10 cellular contexts compared by ENCODE assay signal in the genomic region with DNA sequence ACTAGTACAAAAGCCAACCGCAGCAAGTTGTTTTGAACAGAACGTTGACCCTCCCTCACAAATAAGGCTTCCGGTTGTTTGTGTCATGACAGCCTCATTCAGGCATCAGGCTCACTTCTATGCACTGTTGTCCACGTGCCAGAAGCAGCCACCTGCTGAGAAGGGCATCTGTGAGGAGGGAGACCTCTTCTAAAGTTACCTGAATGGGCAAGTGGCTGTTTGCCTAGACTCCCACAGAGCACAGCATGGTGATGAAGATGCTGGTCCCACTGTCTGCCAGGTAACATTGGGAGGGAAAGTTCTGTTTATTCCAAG.
A peak's percentile ranks its signal among the peaks of the same experiment; 100 is the strongest.
DNase-seq lines count a peak whose midpoint lies in the region; ATAC-seq and TF ChIP-seq lines count a peak whose summit lies in the region.
"Had no signal": no experiment of that assay in that cellular context is flagged by ENCODE, and none has a peak within 500 bp of the region (broad histone marks: within the 10 kb centered on the region; RNA-seq: fewer than 3 reads in every experiment).

No MANE protein-coding gene starts in this region.

- H3K4me1 ChIP-seq in Panc1 (ENCODE audit: control insufficient read depth, insufficient read depth, low read length) (peaks cover 27% of the 10 kb centered on the region), tibial nerve (peaks cover 4 to 52% (median 39%) of the 10 kb centered on the region in 4 donors)

- peaks cover 47% of the 10 kb centered on the region for H3K4me1 Mint-ChIP-seq in activated naive CD4-positive, alpha-beta T cell treated with anti-CD3 and anti-CD28 coated beads for 36 hours (ENCODE audit: low read depth)
- peaks cover 41% of the 10 kb centered on the region for H3K4me1 Mint-ChIP-seq in activated naive CD4-positive, alpha-beta T cell treated with anti-CD3 and anti-CD28 coated beads, Interleukin-2, amount 10 ng/mL, durations not matched to agents 7 days and 5 days

- no peak for DNase-seq in activated naive CD4-positive, alpha-beta T cell treated with anti-CD3 and anti-CD28 coated beads for 36 hours
- DNase-seq in activated naive CD4-positive, alpha-beta T cell treated with anti-CD3 and anti-CD28 coated beads, Interleukin-2, amount 10 ng/mL, durations not matched to agents 7 days and 5 days, result no peak
- no peak for DNase-seq in Panc1 (ENCODE audit: low read depth, low spot score)
- DNase-seq in left colon, result no peak
- DNase-seq in tibial nerve (ENCODE audit: low spot score in 2 of 2), result no peak
- DNase-seq in stimulated activated CD4-positive, alpha-beta T cell treated with anti-CD3 and anti-CD28 coated beads, Interleukin-15, amount 100 ng/mL, for 24 hours, result no peak
- DNase-seq in activated CD4-positive, CD25-positive, alpha-beta regulatory T cell (lab: John Stamatoyannopoulos, UW), result no peak

- H3K9me3 ChIP-seq in Panc1 (ENCODE audit: control insufficient read depth, insufficient read depth, low read depth, low read length), result no peaks in the 10 kb centered on the region
- no peaks in the 10 kb centered on the region for H3K9me3 ChIP-seq in tibial nerve
- H3K9me3 ChIP-seq: BLaER1, SJCRH30 had no signal

- H3K4me3 Mint-ChIP-seq in activated naive CD4-positive, alpha-beta T cell treated with anti-CD3 and anti-CD28 coated beads for 36 hours, result no peak overlapping the region
- H3K4me3 Mint-ChIP-seq in activated naive CD4-positive, alpha-beta T cell treated with anti-CD3 and anti-CD28 coated beads, Interleukin-2, amount 10 ng/mL, durations not matched to agents 7 days and 5 days, result no peak overlapping the region

- TF ChIP-seq EP300 in tibial nerve (IDR thresholded peaks at IDR 0.05), result no peak

- peaks cover 41% of the 10 kb centered on the region for H3K36me3 Mint-ChIP-seq in activated naive CD4-positive, alpha-beta T cell treated with anti-CD3 and anti-CD28 coated beads for 36 hours (ENCODE audit: low read depth)
- H3K36me3 Mint-ChIP-seq in activated naive CD4-positive, alpha-beta T cell treated with anti-CD3 and anti-CD28 coated beads, Interleukin-2, amount 10 ng/mL, durations not matched to agents 7 days and 5 days, result peaks cover 33% of the 10 kb centered on the region

- H3K4me3 ChIP-seq in Panc1 (ENCODE audit: low read depth in 2 of 2, low read length in 2 of 2), result no peak overlapping the region
- H3K4me3 ChIP-seq in tibial nerve, result no peak overlapping the region
- H3K4me3 ChIP-seq: BLaER1, SJCRH30 had no signal

- ATAC-seq in Panc1 (peak; percentile 42; the same call in 1 of the 2 replicates), left colon (peak; percentile 4), HG02623 (IDR thresholded peaks at IDR 0.05; ENCODE audit: unreplicated experiment) (no peak)

- H3K27ac ChIP-seq in Panc1 (ENCODE audit: low read length) (no peak overlapping the region), tibial nerve (peak overlapping the region in 3 of 4 donors; percentile 31 to 82 (median 79))

- intact Hi-C loops in activated naive CD4-positive, alpha-beta T cell treated with anti-CD3 and anti-CD28 coated beads for 36 hours (cut with micrococcal nuclease), result loop anchor here (2.0 kb wide), 1 partner anchor 36 kb away; no protein-coding TSS in a partner anchor
- intact Hi-C loops in Panc1 (cut with micrococcal nuclease; ENCODE audit: unreplicated experiment) (no loop called here), left colon (cut with DNase I, micrococcal nuclease) (no loop called here)

- 57 to 59% methylated on average over 3 of the region's 4 CpGs for WGBS in tibial nerve, 2 donors

- in situ Hi-C loops in Panc1 (cut with HindIII; ENCODE audit: low pct_unique_long_range_greater_than_20kb, low sequenced_read_pairs), result no loop called here

- no peaks in the 10 kb centered on the region for H3K36me3 ChIP-seq in Panc1 (ENCODE audit: control insufficient read depth, insufficient read depth, low read length)
- H3K36me3 ChIP-seq in tibial nerve, result peaks cover 0 to 4% (median 0%) of the 10 kb centered on the region in 3 donors

- TF ChIP-seq POLR2A in tibial nerve (IDR thresholded peaks at IDR 0.05), result no peak

- CTCF ChIA-PET in activated naive CD4-positive, alpha-beta T cell treated with anti-CD3 and anti-CD28 coated beads for 36 hours (lab: Charles Lee), result interaction anchor here (0.6 kb wide), 1 partner anchor 493 kb away, joined by 3 read pairs; no protein-coding TSS in a partner anchor
- CTCF ChIA-PET in activated naive CD4-positive, alpha-beta T cell treated with anti-CD3 and anti-CD28 coated beads, Interleukin-2, amount 10 ng/mL, durations not matched to agents 7 days and 5 days (lab: Charles Lee), result interaction anchor here (1.2 kb wide), 1 partner anchor 45 kb away, joined by 3 read pairs; no protein-coding TSS in a partner anchor
- CTCF ChIA-PET in Panc1 (lab: Charles Lee), result no interaction called here

- no peaks in the 10 kb centered on the region for H3K9me3 Mint-ChIP-seq in activated naive CD4-positive, alpha-beta T cell treated with anti-CD3 and anti-CD28 coated beads for 36 hours
- no peaks in the 10 kb centered on the region for H3K9me3 Mint-ChIP-seq in activated naive CD4-positive, alpha-beta T cell treated with anti-CD3 and anti-CD28 coated beads, Interleukin-2, amount 10 ng/mL, durations not matched to agents 7 days and 5 days

- POLR2A ChIA-PET in Panc1 (lab: Charles Lee), result no interaction called here

- TF ChIP-seq CTCF in Panc1 (IDR thresholded peaks at IDR 0.05) (no peak), tibial nerve (IDR thresholded peaks at IDR 0.05) (no peak)

- H3K27me3 ChIP-seq in Panc1 (ENCODE audit: control insufficient read depth, insufficient read depth, low read length), result no peaks in the 10 kb centered on the region
- H3K27me3 ChIP-seq in tibial nerve, result no peaks in the 10 kb centered on the region
- H3K27me3 ChIP-seq: BLaER1, SJCRH30 had no signal

- no TSS peak for BruUV-seq in Panc1 (replicated peaks; lab: Mats Ljungman, UMichigan)

- peak overlapping the region; percentile 77 for H3K27ac Mint-ChIP-seq in activated naive CD4-positive, alpha-beta T cell treated with anti-CD3 and anti-CD28 coated beads for 36 hours
- H3K27ac Mint-ChIP-seq in activated naive CD4-positive, alpha-beta T cell treated with anti-CD3 and anti-CD28 coated beads, Interleukin-2, amount 10 ng/mL, durations not matched to agents 7 days and 5 days, result no peak overlapping the region

- H3K27me3 Mint-ChIP-seq in activated naive CD4-positive, alpha-beta T cell treated with anti-CD3 and anti-CD28 coated beads for 36 hours (ENCODE audit: low read depth), result no peaks in the 10 kb centered on the region
- H3K27me3 Mint-ChIP-seq in activated naive CD4-positive, alpha-beta T cell treated with anti-CD3 and anti-CD28 coated beads, Interleukin-2, amount 10 ng/mL, durations not matched to agents 7 days and 5 days, result no peaks in the 10 kb centered on the region
